ENCODE assay signal across 26 cellular contexts in the genomic region with DNA sequence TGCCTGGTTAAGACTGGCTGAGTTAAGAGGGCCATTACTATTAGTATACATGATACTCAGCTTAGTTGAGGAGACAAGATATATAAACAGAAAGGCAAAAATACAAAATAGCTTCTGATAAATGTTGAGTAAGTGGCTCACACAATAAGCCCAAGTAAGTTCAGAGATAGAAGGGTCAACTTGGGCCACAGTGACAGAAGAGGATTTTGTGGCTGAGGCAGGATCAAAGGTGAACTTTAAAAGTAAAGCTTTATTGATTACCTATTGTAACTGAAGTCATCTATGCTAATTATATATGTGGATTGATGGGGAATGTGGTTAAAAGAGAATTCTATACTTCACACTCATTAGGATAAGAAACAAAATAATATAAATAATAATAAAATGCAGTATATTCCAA.
"Had no signal": no experiment of that assay in that cellular context is flagged by ENCODE, and none has a peak within 500 bp of the region (broad histone marks: within the 10 kb centered on the region; RNA-seq: fewer than 3 reads in every experiment).

No MANE protein-coding gene starts in this region.

- H3K27me3 ChIP-seq: adrenal gland, body of pancreas, colonic mucosa had no signal

- H3K9me3 Mint-ChIP-seq: activated B cell treated with CpG ODN at 0.5 μM for 24 hours; activated CD8-positive, alpha-beta T cell treated with anti-CD3 and anti-CD28 coated beads for 36 hours; activated naive CD4-positive, alpha-beta T cell treated with anti-CD3 and anti-CD28 coated beads for 36 hours; activated naive CD4-positive, alpha-beta T cell treated with anti-CD3 and anti-CD28 coated beads, Interleukin-2, amount 50 U/mL, for 24 hours; activated naive CD8-positive, alpha-beta T cell treated with anti-CD3 and anti-CD28 coated beads for 36 hours; activated naive CD8-positive, alpha-beta T cell treated with anti-CD3 and anti-CD28 coated beads, Interleukin-2, amount 50 U/mL, for 24 hours; activated T-cell treated with anti-CD3 and anti-CD28 coated beads, Interleukin-2, amount 50 U/mL, for 4 hours; activated T-helper 2 cell treated with anti-CD3 and anti-CD28 coated beads, Interferon-gamma antibody, Interleukin-2, Interleukin-4, amounts not matched to agents 10 μg/mL and 5 μg/mL and 100 μg/mL, durations not matched to agents 14 hours and 24 hours and 36 hours had no signal

- H3K9me3 ChIP-seq: adrenal gland, body of pancreas, colonic mucosa had no signal

- H3K27ac Mint-ChIP-seq: activated B cell treated with CpG ODN at 0.5 μM for 24 hours; activated CD8-positive, alpha-beta T cell treated with anti-CD3 and anti-CD28 coated beads for 36 hours; activated naive CD4-positive, alpha-beta T cell treated with anti-CD3 and anti-CD28 coated beads for 36 hours; activated naive CD4-positive, alpha-beta T cell treated with anti-CD3 and anti-CD28 coated beads, Interleukin-2, amount 50 U/mL, for 24 hours; activated naive CD8-positive, alpha-beta T cell treated with anti-CD3 and anti-CD28 coated beads for 36 hours; activated naive CD8-positive, alpha-beta T cell treated with anti-CD3 and anti-CD28 coated beads, Interleukin-2, amount 50 U/mL, for 24 hours; activated T-helper 2 cell treated with anti-CD3 and anti-CD28 coated beads, Interferon-gamma antibody, Interleukin-2, Interleukin-4, amounts not matched to agents 10 μg/mL and 5 μg/mL and 100 μg/mL, durations not matched to agents 14 hours and 24 hours and 36 hours had no signal

- H3K4me1 ChIP-seq: body of pancreas, colonic mucosa had no signal

- H3K36me3 ChIP-seq: colonic mucosa had no signal

- H3K27ac ChIP-seq: adrenal gland, body of pancreas, colonic mucosa had no signal

- H3K4me3 ChIP-seq: adrenal gland, body of pancreas, colonic mucosa had no signal

- H3K4me3 Mint-ChIP-seq: activated B cell treated with CpG ODN at 0.5 μM for 24 hours; activated CD8-positive, alpha-beta T cell treated with anti-CD3 and anti-CD28 coated beads for 36 hours; activated naive CD4-positive, alpha-beta T cell treated with anti-CD3 and anti-CD28 coated beads for 36 hours; activated naive CD4-positive, alpha-beta T cell treated with anti-CD3 and anti-CD28 coated beads, Interleukin-2, amount 50 U/mL, for 24 hours; activated naive CD8-positive, alpha-beta T cell treated with anti-CD3 and anti-CD28 coated beads for 36 hours; activated naive CD8-positive, alpha-beta T cell treated with anti-CD3 and anti-CD28 coated beads, Interleukin-2, amount 50 U/mL, for 24 hours; activated T-cell treated with anti-CD3 and anti-CD28 coated beads, Interleukin-2, amount 50 U/mL, for 4 hours had no signal

- H3K27me3 Mint-ChIP-seq: activated B cell treated with CpG ODN at 0.5 μM for 24 hours; activated CD8-positive, alpha-beta T cell treated with anti-CD3 and anti-CD28 coated beads for 36 hours; activated naive CD4-positive, alpha-beta T cell treated with anti-CD3 and anti-CD28 coated beads, Interleukin-2, amount 50 U/mL, for 24 hours; activated naive CD8-positive, alpha-beta T cell treated with anti-CD3 and anti-CD28 coated beads for 36 hours; activated naive CD8-positive, alpha-beta T cell treated with anti-CD3 and anti-CD28 coated beads, Interleukin-2, amount 50 U/mL, for 24 hours had no signal

- ATAC-seq: activated CD4-positive, CD25-positive, alpha-beta regulatory T cell treated with anti-CD3 and anti-CD28 coated beads, Interleukin-2, amount 50 U/mL, for 24 hours; activated CD8-positive, alpha-beta T cell treated with anti-CD3 and anti-CD28 coated beads for 36 hours; activated naive CD8-positive, alpha-beta T cell treated with anti-CD3 and anti-CD28 coated beads, Interleukin-2, amount 50 U/mL, for 24 hours; activated T-cell treated with anti-CD3 and anti-CD28 coated beads, Interleukin-2, amount 50 U/mL, for 4 hours; body of pancreas; esophagus mucosa had no signal

- DNase-seq: activated B cell treated with CpG ODN at 0.5 μM for 24 hours; activated CD4-positive, alpha-beta T cell treated with anti-CD3 and anti-CD28 coated beads for 48 hours; activated CD4-positive, alpha-beta T cell treated with anti-CD3 and anti-CD28 coated beads, Interleukin-2, amount 50 U/mL, for 1 hour; activated CD4-positive, alpha-beta T cell treated with anti-CD3 and anti-CD28 coated beads, Interleukin-2, amount 50 U/mL, for 48 hours; activated CD8-positive, alpha-beta memory T cell treated with anti-CD3 and anti-CD28 coated beads for 24 hours; activated CD8-positive, alpha-beta T cell treated with anti-CD3 and anti-CD28 coated beads for 36 hours; activated effector memory CD4-positive, alpha-beta T cell treated with anti-CD3 and anti-CD28 coated beads, Interleukin-2, amount 50 U/mL, for 16 hours; activated naive CD4-positive, alpha-beta T cell treated with anti-CD3 and anti-CD28 coated beads for 36 hours; activated naive CD8-positive, alpha-beta T cell treated with anti-CD3 and anti-CD28 coated beads for 36 hours; activated naive CD8-positive, alpha-beta T cell treated with anti-CD3 and anti-CD28 coated beads, Interleukin-2, amount 50 U/mL, for 24 hours; activated T-cell treated with anti-CD3 and anti-CD28 coated beads, Interleukin-2, amount 50 U/mL, for 4 hours; adrenal gland; amygdala; aorta; body of pancreas; caudate nucleus; cerebellar nuclear complex; colonic mucosa; effector CD8-positive, alpha-beta T cell; foreskin fibroblast; head of caudate nucleus; T-helper 2 cell had no signal

- H3K4me1 Mint-ChIP-seq: activated B cell treated with CpG ODN at 0.5 μM for 24 hours had no signal
